Comparison of ENCODE assay signal across 8 cellular contexts in genomic region chr21:32256873-32257620, GRCh38. TPM values are rescaled to one million over a fixed set of nuclear protein-coding genes. Genes with fewer than 3 reads are reported as not detected.
A peak's percentile ranks its signal among the peaks of the same experiment; 100 is the strongest.
DNase-seq lines count a peak whose midpoint lies in the region; ATAC-seq, FAIRE-seq and TF ChIP-seq lines count a peak whose summit lies in the region.

No MANE protein-coding gene starts in this region.

- no peak overlapping the region for H3K9ac ChIP-seq in HCT116 (ENCODE audit: low read length)

- no peak for DNase-seq in HCT116 (ENCODE audit: low read depth, low spot score)
- peak; percentile 67 for DNase-seq in RWPE1 (ENCODE audit: low spot score)
- DNase-seq in glomerular visceral epithelial cell (ENCODE audit: extremely low spot score) = peak; percentile 75
- peak; percentile 36 for DNase-seq in putamen (ENCODE audit: low spot score)
- DNase-seq in cerebellar cortex (ENCODE audit: low spot score) = no peak
- DNase-seq in activated CD4-positive, alpha-beta T cell treated with anti-CD3 and anti-CD28 coated beads for 1 hour = no peak
- DNase-seq in GM12891 (ENCODE audit: insufficient read length, low spot score) = no peak

- no peaks in the 10 kb centered on the region for H3K9me2 ChIP-seq in HCT116 (ENCODE audit: insufficient read depth)

- no peak overlapping the region for H3K27ac ChIP-seq in HCT116 (ENCODE audit: low read depth, low read length)
- no peak overlapping the region for H3K27ac ChIP-seq in RWPE1

- POLR2A ChIA-PET in HCT116 (lab: Charles Lee) (no interaction called here), RWPE1 (lab: Yijun Ruan, JAX; ENCODE audit: low non-redundant PET) (no interaction called here)

- intact Hi-C loops in HCT116 (cut with micrococcal nuclease) = no loop called here

- CTCF ChIA-PET in HCT116 (lab: Charles Lee) = interaction anchor here (1.0 to 3.5 kb wide), 7 partner anchors 9 to 476 kb away, joined by 3 to 39 read pairs (median 4); no protein-coding TSS in a partner anchor
- CTCF ChIA-PET in RWPE1 (lab: Yijun Ruan, JAX) = interaction anchor here (0.5 to 2.0 kb wide), 7 partner anchors 16 to 471 kb away, joined by 3 to 11 read pairs (median 3); no protein-coding TSS in a partner anchor

- H3K27me3 ChIP-seq in HCT116 (ENCODE audit: insufficient read depth, low read length) = peaks cover 33% of the 10 kb centered on the region

- H4K20me1 ChIP-seq in HCT116 (ENCODE audit: insufficient read depth) = no peaks in the 10 kb centered on the region

- RAD21 ChIA-PET in HCT116 (lab: Charles Lee; ENCODE audit: low non-redundant PET in 1 of 2, low total read pairs in 2 of 2, uncharacterized antibody in 2 of 2, unreplicated experiment in 2 of 2) = interaction anchor here in 1 of 2 experiments (1.3 kb wide), 1 partner anchor 476 kb away, joined by 4 read pairs; no protein-coding TSS in a partner anchor

- ATAC-seq in HCT116 (0 out of 2 replicates have a peak, but pooled peaks have one; percentile 29), HG02759 (IDR thresholded peaks at IDR 0.05; ENCODE audit: unreplicated experiment) (no peak)

- no peaks in the 10 kb centered on the region for H3K36me3 ChIP-seq in HCT116 (ENCODE audit: control insufficient read depth in 1 of 2, insufficient read depth in 2 of 2, low read length in 2 of 2)

- peak overlapping the region; percentile 25; the same call in 1 of the 2 replicates for H3K4me2 ChIP-seq in HCT116 (ENCODE audit: low read length)

- H2AFZ ChIP-seq in HCT116 (ENCODE audit: low read depth, low read length, poor library complexity, severe bottlenecking) = no peak overlapping the region

- H3K9me3 ChIP-seq in HCT116 (ENCODE audit: control insufficient read depth in 1 of 2, insufficient read depth in 1 of 2, low read depth in 1 of 2, low read length in 2 of 2) = no peaks in the 10 kb centered on the region

- TF ChIP-seq POLR2A in HCT116 (IDR thresholded peaks at IDR 0.05; ENCODE audit: borderline replicate concordance, extremely low read depth, insufficient read depth, insufficient read length) (no peak), GM12891 (IDR thresholded peaks at IDR 0.05; ENCODE audit: low read depth, low read length) (no peak)

- TF ChIP-seq CTCF in HCT116 (IDR thresholded peaks at IDR 0.05 in 2 of 3, conservative IDR thresholded peaks at IDR 0.05 in 1 of 3; ENCODE audit: borderline replicate concordance in 1 of 3, insufficient read depth in 1 of 3, low read depth in 2 of 3, low read length in 2 of 3) = no peak
- TF ChIP-seq CTCF in RWPE1 (conservative IDR thresholded peaks at IDR 0.05; ENCODE audit: low read depth) = no peak

- BruUV-seq in HCT116 (replicated peaks; lab: Mats Ljungman, UMichigan) = no TSS peak

- TF ChIP-seq RAD21 in HCT116 (IDR thresholded peaks at IDR 0.05; ENCODE audit: low read depth) = no peak

- H3K79me2 ChIP-seq in HCT116 (ENCODE audit: insufficient read depth, low read length) = no peaks in the 10 kb centered on the region

- H3K4me3 ChIP-seq in HCT116 (replicated peaks in 1 of 2; ENCODE audit: low read depth in 1 of 2, low read length in 2 of 2) = no peak overlapping the region

- H3K4me1 ChIP-seq in HCT116 (ENCODE audit: control insufficient read depth in 1 of 2, insufficient read depth in 2 of 2, low read length in 2 of 2) = peaks cover 0 to 14% of the 10 kb centered on the region in 2 experiments; a peak in 3 of 4 replicates

- FAIRE-seq in GM12891 (lab: Jason Lieb, UNC) = no peak

TF ChIP-seq in HCT116, 20 proteins besides CTCF, POLR2A, EP300 and RAD21:
- TF ChIP-seq CBX3 (IDR thresholded peaks at IDR 0.05; ENCODE audit: low read depth) = no peak
- no peak for TF ChIP-seq EGR1 (IDR thresholded peaks at IDR 0.05; ENCODE audit: low read depth)
- TF ChIP-seq ELF1 (IDR thresholded peaks at IDR 0.05; ENCODE audit: borderline replicate concordance, low read depth) = no peak
- TF ChIP-seq EZH2phosphoT487 (IDR thresholded peaks at IDR 0.05; ENCODE audit: borderline replicate concordance) = no peak
- TF ChIP-seq SP1 (IDR thresholded peaks at IDR 0.05; ENCODE audit: low read depth) = no peak
- TF ChIP-seq ZNF274 (IDR thresholded peaks at IDR 0.05; ENCODE audit: low read depth, low read length) = no peak

TF ChIP-seq in GM12891, 5 proteins besides CTCF, POLR2A, EP300 and RAD21:
- TF ChIP-seq PAX5 (IDR thresholded peaks at IDR 0.05; ENCODE audit: insufficient read depth, low read length, severe bottlenecking) (no peak), SPI1 (IDR thresholded peaks at IDR 0.05; ENCODE audit: low read depth, low read length) (no peak), POLR2AphosphoS5 (IDR thresholded peaks at IDR 0.05; ENCODE audit: low read depth, low read length) (no peak), TAF1 (IDR thresholded peaks at IDR 0.05; ENCODE audit: low read depth, low read length) (no peak), POU2F2 (IDR thresholded peaks at IDR 0.05; ENCODE audit: low read depth, low read length) (no peak)
TF ChIP-seq in GM12891: peak in this region for 0.

RNA-seq across cellular contexts. Expression of gene MIS18A, which starts 21.8 kb away (rescaled TPM):
- total RNA-seq in HCT116 (2021; ENCODE audit: unreplicated experiment) = 30.0 TPM
- polyA plus RNA-seq in HCT116 (2012) = 17.6 and 18.1 TPM in 2 replicates
- 13.6 TPM for polyA plus RNA-seq in GM12891 (2012; ENCODE audit: low read depth, missing spikeins)

RNA-seq across cellular contexts. Expression of gene MRAP, which starts 41.6 kb away (rescaled TPM):
- not detected for total RNA-seq in HCT116 (2021; ENCODE audit: unreplicated experiment)
- not detected in 2 replicates for polyA plus RNA-seq in HCT116 (2012)
- not detected for polyA plus RNA-seq in GM12891 (2012; ENCODE audit: low read depth, missing spikeins)

Comparison
In these comparisons a context has a peak if more than half of its experiments do, and no peak if none do; other contexts are left out.
1. DNase-seq: peak in RWPE1 (single experiment), glomerular visceral epithelial cell (single experiment) and putamen (single experiment); none in HCT116 (single experiment), cerebellar cortex (single experiment), activated CD4-positive, alpha-beta T cell treated with anti-CD3 and anti-CD28 coated beads for 1 hour (single experiment) and GM12891 (single experiment).